ENCODE assay signal across 9 cellular contexts in the genomic region with DNA sequence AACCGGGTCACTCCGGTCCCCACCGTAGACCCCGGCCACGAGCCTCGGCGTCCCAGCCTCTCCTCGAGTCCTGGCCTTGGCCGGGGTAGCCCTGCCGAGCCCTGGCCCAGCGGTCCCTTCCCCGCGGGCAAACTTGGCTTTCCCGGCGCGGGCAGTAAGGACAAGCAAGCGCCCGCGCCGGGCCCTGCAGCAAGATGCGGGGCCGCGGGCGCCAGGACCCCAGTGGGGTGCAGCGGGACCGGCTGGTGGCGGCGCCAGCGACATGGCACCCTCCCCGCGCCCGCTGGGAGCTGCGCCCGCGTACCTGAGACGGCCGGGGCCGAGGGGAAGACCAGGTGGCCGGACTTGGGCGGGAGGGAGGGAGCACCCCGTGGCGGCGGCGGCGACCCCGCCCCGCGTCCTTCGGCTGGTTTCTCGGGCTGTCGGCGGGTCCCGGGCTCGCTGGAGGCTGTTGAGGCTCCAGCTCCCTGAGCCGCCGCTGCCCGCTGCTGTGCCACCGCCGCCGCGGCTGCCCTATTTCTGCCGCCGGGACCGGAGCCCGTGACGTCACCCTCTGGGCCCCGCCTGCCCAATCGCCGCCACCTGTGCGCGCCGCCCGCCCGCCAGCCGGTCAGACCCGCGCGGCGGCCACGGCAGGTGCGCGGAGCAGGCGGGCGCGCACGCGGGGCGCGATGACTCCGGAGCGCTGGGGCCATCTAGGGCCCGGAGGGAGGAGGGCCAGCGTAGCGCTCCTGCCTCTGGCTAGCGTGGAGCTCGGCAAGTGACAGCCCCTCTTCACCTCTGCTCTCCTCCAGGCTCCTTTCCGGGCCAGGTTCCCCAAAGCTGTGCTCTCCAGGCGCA. TPM values are rescaled to one million over a fixed set of nuclear protein-coding genes. Genes with fewer than 3 reads are reported as not detected.
DNase-seq lines count a peak whose midpoint lies in the region; ATAC-seq, FAIRE-seq and TF ChIP-seq lines count a peak whose summit lies in the region.
"Had no signal": no experiment of that assay in that cellular context is flagged by ENCODE, and none has a peak within 500 bp of the region (broad histone marks: within the 10 kb centered on the region; RNA-seq: fewer than 3 reads in every experiment).

A gene (minus strand): TSS at position 521 of the 840 bp plus-strand sequence.

- H3K9ac ChIP-seq in duodenal mucosa (ENCODE audit: low read depth in 1 of 2, low read length in 2 of 2): no peak within 1 kb of the TSS

- H3K4me3 ChIP-seq in duodenal mucosa (ENCODE audit: low read depth in 1 of 2, low read length in 2 of 2) (peak within 1 kb of the TSS; percentile 43 to 54), mucosa of descending colon (no peak within 1 kb of the TSS)
- H3K4me3 ChIP-seq: SK-N-MC had no signal

- DNase-seq in NCI-H2081 (lab: John Stamatoyannopoulos, UW) (peak; percentile 63 to 72), NCI-H2081 treated with DMSO at 0.1 percent for 48 hours (lab: John Stamatoyannopoulos, UW) (no peak), RPMI8226 (peak; percentile 82), mucosa of descending colon (peak; percentile 43 to 66 (median 53)), type B pancreatic cell (ENCODE audit: extremely low spot score, unreplicated experiment) (no peak), urothelium cell line (ENCODE audit: low spot score) (no peak)

- H3K36me3 ChIP-seq in duodenal mucosa (ENCODE audit: control insufficient read depth in 1 of 2, insufficient read depth in 2 of 2, low read length in 2 of 2): no peaks in the 10 kb centered on the region
- no peaks in the 10 kb centered on the region for H3K36me3 ChIP-seq in mucosa of descending colon (ENCODE audit: low read depth)

- H3K9me3 ChIP-seq in duodenal mucosa (ENCODE audit: control insufficient read depth in 1 of 2, low read length in 2 of 2) (no peaks in the 10 kb centered on the region), mucosa of descending colon (no peaks in the 10 kb centered on the region)

- peak within 1 kb of the TSS; percentile 3 for H3K27ac Mint-ChIP-seq in type B pancreatic cell

- no peaks in the 10 kb centered on the region for H3K36me3 Mint-ChIP-seq in type B pancreatic cell

- H3K27ac ChIP-seq in duodenal mucosa (ENCODE audit: low read depth, low read length): no peak within 1 kb of the TSS
- H3K27ac ChIP-seq: SK-N-MC had no signal

- H3K9me3 Mint-ChIP-seq in type B pancreatic cell: no peaks in the 10 kb centered on the region

- intact Hi-C loops in mucosa of descending colon (cut with DNase I, micrococcal nuclease): no loop called here

- H3K4me1 ChIP-seq in duodenal mucosa (ENCODE audit: control insufficient read depth in 1 of 2, insufficient read depth in 2 of 2, low read length in 2 of 2) (peaks cover 5 to 9% of the 10 kb centered on the region in 2 donors), mucosa of descending colon (ENCODE audit: low read depth) (peaks cover 14% of the 10 kb centered on the region)

- H3K27me3 Mint-ChIP-seq in type B pancreatic cell: peaks cover 80% of the 10 kb centered on the region

- ATAC-seq in mucosa of descending colon (peak; percentile 75), GM21717 (IDR thresholded peaks at IDR 0.05; ENCODE audit: unreplicated experiment) (no peak)

- TF ChIP-seq CTCF in mucosa of descending colon (IDR thresholded peaks at IDR 0.05) (no peak), type B pancreatic cell (conservative IDR thresholded peaks at IDR 0.05) (peak; percentile 16)

- H3K27me3 ChIP-seq in duodenal mucosa (ENCODE audit: control insufficient read depth in 1 of 2, insufficient read depth in 2 of 2, low read length in 2 of 2): peaks cover 46 to 56% of the 10 kb centered on the region in 2 donors

- peak within 1 kb of the TSS; percentile 90 for H3K4me3 Mint-ChIP-seq in type B pancreatic cell

- peaks cover 6% of the 10 kb centered on the region for H3K4me1 Mint-ChIP-seq in type B pancreatic cell (ENCODE audit: unreplicated experiment)

- FAIRE-seq in urothelium cell line (lab: Jason Lieb, UNC): no peak

RNA-seq across cellular contexts. Expression of the gene that starts here (rescaled TPM):
- under 1 TPM; 0.29 to 0.77 (median 0.57) TPM for total RNA-seq in mucosa of descending colon
- total RNA-seq in type B pancreatic cell (ENCODE audit: low replicate concordance): 11.3 and 51.7 TPM in 2 replicates

Comparison
In these comparisons a context has a peak if more than half of its experiments do, and no peak if none do; other contexts are left out.
1. DNase-seq: peak in NCI-H2081 (2 of 2) and RPMI8226 (single experiment); none in NCI-H2081 treated with DMSO at 0.1 percent for 48 hours (single experiment), type B pancreatic cell (single experiment) and urothelium cell line (single experiment).
2. Peak in DNase-seq and ATAC-seq in mucosa of descending colon; RNA of the gene not detected or under 1 TPM.